19 cellular contexts compared by ENCODE assay signal in the genomic region with DNA sequence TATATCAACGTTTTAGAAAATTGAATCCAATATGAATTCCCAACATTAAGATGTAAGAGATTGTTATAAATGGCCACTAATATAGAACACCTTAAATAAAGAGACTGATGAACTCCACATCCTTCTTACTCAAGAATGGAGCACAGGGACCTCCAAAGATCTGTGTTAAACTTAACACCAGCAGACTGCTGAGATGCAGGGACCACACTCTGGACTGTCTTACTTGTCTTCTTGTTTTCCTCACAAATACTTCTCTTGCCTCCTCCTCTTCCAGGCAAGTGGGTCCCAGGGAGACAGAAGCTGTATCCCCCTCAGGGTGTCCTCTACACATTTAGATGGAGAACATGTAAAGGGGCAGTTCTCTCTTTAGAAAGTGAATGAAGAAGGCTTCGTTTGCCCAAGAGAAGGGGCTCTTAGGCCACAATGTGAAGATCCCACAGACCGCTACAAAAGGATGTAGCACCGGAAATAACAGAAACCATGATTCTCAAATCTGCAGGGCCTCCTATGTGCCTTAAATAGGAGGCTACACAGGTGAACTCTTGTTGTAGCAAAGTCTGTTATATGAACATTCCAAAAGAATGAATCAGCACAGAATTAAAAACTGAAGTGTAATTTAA. TPM values are rescaled to one million over a fixed set of nuclear protein-coding genes. Genes with fewer than 3 reads are reported as not detected.
DNase-seq lines count a peak whose midpoint lies in the region; ATAC-seq and TF ChIP-seq lines count a peak whose summit lies in the region.
"Had no signal": no experiment of that assay in that cellular context is flagged by ENCODE, and none has a peak within 500 bp of the region (broad histone marks: within the 10 kb centered on the region; RNA-seq: fewer than 3 reads in every experiment).

No MANE protein-coding gene starts in this region.

- ATAC-seq in activated naive CD8-positive, alpha-beta T cell treated with anti-CD3 and anti-CD28 coated beads, Interleukin-2, amount 50 U/mL, for 24 hours = peak; percentile 55
- ATAC-seq in stimulated activated naive CD8-positive, alpha-beta T cell treated with anti-CD3 and anti-CD28 coated beads, Interleukin-15, Interleukin-2, amounts not matched to agents 100 U/mL and 50 U/mL, for 24 hours = peak; percentile 45
- ATAC-seq: foreskin keratinocyte had no signal

- H3K27ac ChIP-seq in hepatocyte = no peak overlapping the region
- H3K27ac ChIP-seq: foreskin keratinocyte, left ventricle myocardium inferior, parathyroid adenoma, sigmoid colon, VCaP had no signal

- no peaks in the 10 kb centered on the region for H3K9me3 Mint-ChIP-seq in T-helper 1 cell treated with Interleukin-12 subunit alpha and Interleukin-12 subunit beta and Interleukin-4 antibody, amounts not matched to agents 30 μg/mL and 1 μg/mL, for 36 hours
- H3K9me3 Mint-ChIP-seq in activated naive CD8-positive, alpha-beta T cell treated with anti-CD3 and anti-CD28 coated beads, Interleukin-2, amount 50 U/mL, for 24 hours = no peaks in the 10 kb centered on the region
- H3K9me3 Mint-ChIP-seq: CD14-positive monocyte had no signal

- H3K36me3 ChIP-seq in hepatocyte (replicated peaks; ENCODE audit: insufficient read depth, low read depth) = no peaks in the 10 kb centered on the region

- H3K27me3 ChIP-seq in hepatocyte = no peaks in the 10 kb centered on the region
- H3K27me3 ChIP-seq: foreskin keratinocyte, sigmoid colon had no signal

- no peaks in the 10 kb centered on the region for H3K9me3 ChIP-seq in hepatocyte (ENCODE audit: low read depth)
- H3K9me3 ChIP-seq: left ventricle myocardium inferior, sigmoid colon had no signal

- H3K4me3 ChIP-seq in hepatocyte = no peak overlapping the region
- H3K4me3 ChIP-seq: left ventricle myocardium inferior, sigmoid colon had no signal

- no peaks in the 10 kb centered on the region for H3K79me2 ChIP-seq in hepatocyte
- H3K79me2 ChIP-seq: parathyroid adenoma had no signal

- H3K27me3 Mint-ChIP-seq in T-helper 1 cell treated with Interleukin-12 subunit alpha and Interleukin-12 subunit beta and Interleukin-4 antibody, amounts not matched to agents 30 μg/mL and 1 μg/mL, for 36 hours (ENCODE audit: low read depth) = no peaks in the 10 kb centered on the region
- no peaks in the 10 kb centered on the region for H3K27me3 Mint-ChIP-seq in activated naive CD8-positive, alpha-beta T cell treated with anti-CD3 and anti-CD28 coated beads, Interleukin-2, amount 50 U/mL, for 24 hours

- H4K20me1 ChIP-seq in hepatocyte (ENCODE audit: insufficient read depth, poor library complexity, severe bottlenecking) = no peaks in the 10 kb centered on the region

- no peak overlapping the region for H3K4me2 ChIP-seq in hepatocyte

- peak overlapping the region; percentile 86 for H3K27ac Mint-ChIP-seq in T-helper 1 cell treated with Interleukin-12 subunit alpha and Interleukin-12 subunit beta and Interleukin-4 antibody, amounts not matched to agents 30 μg/mL and 1 μg/mL, for 36 hours
- H3K27ac Mint-ChIP-seq in activated naive CD8-positive, alpha-beta T cell treated with anti-CD3 and anti-CD28 coated beads, Interleukin-2, amount 50 U/mL, for 24 hours = peak overlapping the region; percentile 88

- DNase-seq in activated gamma-delta T cell treated with Interleukin-2 at 50 U/mL for 16 hours (peak; percentile 30), activated gamma-delta T cell (lab: John Stamatoyannopoulos, UW) (no peak), DMS153 (lab: John Stamatoyannopoulos, UW) (no peak), GM19238 (ENCODE audit: insufficient read length, low spot score) (no peak), hepatocyte (ENCODE audit: low spot score) (no peak)
- DNase-seq in activated naive CD8-positive, alpha-beta T cell treated with anti-CD3 and anti-CD28 coated beads, Interleukin-2, amount 50 U/mL, for 24 hours = no peak
- DNase-seq in stimulated activated naive CD8-positive, alpha-beta T cell treated with anti-CD3 and anti-CD28 coated beads, Interleukin-15, Interleukin-2, amounts not matched to agents 100 U/mL and 50 U/mL, for 24 hours = no peak
- DNase-seq: ACHN; activated CD8-positive, alpha-beta memory T cell treated with anti-CD3 and anti-CD28 coated beads for 24 hours; activated effector memory CD4-positive, alpha-beta T cell treated with anti-CD3 and anti-CD28 coated beads, Interleukin-2, amount 50 U/mL, for 16 hours; foreskin keratinocyte; hippocampal formation; left ventricle myocardium inferior; NCI-H1417; sigmoid colon had no signal

- H3K4me1 Mint-ChIP-seq in T-helper 1 cell treated with Interleukin-12 subunit alpha and Interleukin-12 subunit beta and Interleukin-4 antibody, amounts not matched to agents 30 μg/mL and 1 μg/mL, for 36 hours (ENCODE audit: low read depth) = peaks cover 77% of the 10 kb centered on the region
- H3K4me1 Mint-ChIP-seq in activated naive CD8-positive, alpha-beta T cell treated with anti-CD3 and anti-CD28 coated beads, Interleukin-2, amount 50 U/mL, for 24 hours = peaks cover 88% of the 10 kb centered on the region

- H3K9me2 ChIP-seq in hepatocyte (replicated peaks; ENCODE audit: insufficient read depth) = no peaks in the 10 kb centered on the region

- peak overlapping the region; percentile 58 for H3K4me3 Mint-ChIP-seq in T-helper 1 cell treated with Interleukin-12 subunit alpha and Interleukin-12 subunit beta and Interleukin-4 antibody, amounts not matched to agents 30 μg/mL and 1 μg/mL, for 36 hours
- peak overlapping the region; percentile 27 for H3K4me3 Mint-ChIP-seq in activated naive CD8-positive, alpha-beta T cell treated with anti-CD3 and anti-CD28 coated beads, Interleukin-2, amount 50 U/mL, for 24 hours
- H3K4me3 Mint-ChIP-seq: CD14-positive monocyte had no signal

- no peaks in the 10 kb centered on the region for H3K4me1 ChIP-seq in hepatocyte (ENCODE audit: insufficient read depth)
- H3K4me1 ChIP-seq: foreskin keratinocyte, left ventricle myocardium inferior, parathyroid adenoma had no signal

- H3K36me3 Mint-ChIP-seq in T-helper 1 cell treated with Interleukin-12 subunit alpha and Interleukin-12 subunit beta and Interleukin-4 antibody, amounts not matched to agents 30 μg/mL and 1 μg/mL, for 36 hours (ENCODE audit: low read depth) = peaks cover 76% of the 10 kb centered on the region
- H3K36me3 Mint-ChIP-seq in activated naive CD8-positive, alpha-beta T cell treated with anti-CD3 and anti-CD28 coated beads, Interleukin-2, amount 50 U/mL, for 24 hours (ENCODE audit: low read depth) = peaks cover 84% of the 10 kb centered on the region

- no peak for TF ChIP-seq CTCF in hepatocyte (IDR thresholded peaks at IDR 0.05; ENCODE audit: poor library complexity)

- H2AFZ ChIP-seq in hepatocyte = no peak overlapping the region
- H2AFZ ChIP-seq: parathyroid adenoma had no signal

- WGBS in hepatocyte (ENCODE audit: low lambda C conversion rate, missing lambda C conversion rate) = 93% methylated on average over 4 of the region's 4 CpGs

RNA-seq across cellular contexts. Expression of a gene that starts 52.2 kb away (rescaled TPM):
- total RNA-seq in hepatocyte = 26.4 and 30.7 TPM in 2 replicates
- 5.7 and 10.0 TPM in 2 replicates for polyA plus RNA-seq in hepatocyte
